In the genomic region with DNA sequence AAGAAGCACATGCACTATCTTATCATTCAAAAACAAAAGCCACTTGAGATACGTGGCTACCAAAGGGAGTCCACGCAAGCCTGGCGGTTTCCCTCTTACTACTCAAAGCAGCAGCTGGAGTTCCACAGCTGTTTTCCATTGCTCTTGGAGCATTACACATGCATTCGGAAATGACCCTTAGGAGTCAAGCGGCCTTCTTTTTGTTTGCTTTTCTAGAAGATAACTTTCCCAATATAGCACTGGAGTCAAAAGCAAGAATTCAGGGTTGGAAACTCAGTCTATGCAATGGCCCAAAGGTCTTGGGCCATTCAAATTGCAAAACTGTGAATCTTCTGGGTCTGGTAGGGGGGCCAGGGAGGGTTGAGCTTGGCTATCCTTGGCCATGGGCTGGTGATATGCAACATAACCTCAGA, we compare ENCODE assay signal across 18 cellular contexts.
A peak's percentile ranks its signal among the peaks of the same experiment; 100 is the strongest.
DNase-seq lines count a peak whose midpoint lies in the region; ATAC-seq and TF ChIP-seq lines count a peak whose summit lies in the region.
"Had no signal": no experiment of that assay in that cellular context is flagged by ENCODE, and none has a peak within 500 bp of the region (broad histone marks: within the 10 kb centered on the region; RNA-seq: fewer than 3 reads in every experiment).

No MANE protein-coding gene starts in this region.

- 74% methylated on average over 5 of the region's 5 CpGs for WGBS in esophagus muscularis mucosa
- 36% methylated on average over 5 of the region's 5 CpGs for WGBS in right cardiac atrium

- peaks cover 0 to 7% (median 4%) of the 10 kb centered on the region in 4 donors for H3K9me3 ChIP-seq in esophagus muscularis mucosa
- H3K9me3 ChIP-seq in right cardiac atrium (ENCODE audit: control insufficient read depth, low read length), result no peaks in the 10 kb centered on the region
- peaks cover 0 to 3% of the 10 kb centered on the region in 2 donors for H3K9me3 ChIP-seq in breast epithelium

- ATAC-seq in right cardiac atrium (peak; percentile 92 to 93), HG03457 (IDR thresholded peaks at IDR 0.05; ENCODE audit: unreplicated experiment) (no peak)
- ATAC-seq: activated CD4-positive, CD25-positive, alpha-beta regulatory T cell treated with anti-CD3 and anti-CD28 coated beads, Interleukin-2, amount 50 U/mL, for 24 hours had no signal

- no peaks in the 10 kb centered on the region for H3K36me3 ChIP-seq in esophagus muscularis mucosa
- H3K36me3 ChIP-seq in breast epithelium, result no peaks in the 10 kb centered on the region

- intact Hi-C loops in esophagus muscularis mucosa (cut with DNase I), result no loop called here
- intact Hi-C loops in right cardiac atrium (cut with DNase I), result no loop called here
- intact Hi-C loops in breast epithelium (cut with DNase I; ENCODE audit: low total_unique reads), result no loop called here

- DNase-seq in EH (ENCODE audit: low read depth) (peak; percentile 56), esophagus muscularis mucosa (ENCODE audit: extremely low spot score) (peak; percentile 62), right cardiac atrium (peak; percentile 62 to 79 (median 76)), putamen (ENCODE audit: low spot score) (peak; percentile 18), breast epithelium (ENCODE audit: low spot score in 2 of 2) (no peak), NCI-H187 (lab: John Stamatoyannopoulos, UW) (no peak), GM20000 (ENCODE audit: low spot score) (no peak)
- DNase-seq: activated effector memory CD4-positive, alpha-beta T cell treated with Interleukin-2 at 50 U/mL for 16 hours; dorsolateral prefrontal cortex; H9; NCI-H1930; NCI-H510A treated with DMSO at 0.1 percent for 48 hours; nephron progenitor cell; retina; SIG-M5; stimulated activated CD4-positive, alpha-beta T cell treated with anti-CD3 and anti-CD28 coated beads, Interleukin-2, amount 100 ng/mL, for 24 hours had no signal

- H3K4me1 ChIP-seq in esophagus muscularis mucosa (peaks cover 0 to 4% (median 0%) of the 10 kb centered on the region in 4 donors), right cardiac atrium (ENCODE audit: control insufficient read depth, insufficient read depth, low read length) (no peaks in the 10 kb centered on the region), breast epithelium (no peaks in the 10 kb centered on the region)

- H3K27ac ChIP-seq in esophagus muscularis mucosa (replicated peaks in 1 of 4) (no peak overlapping the region), right cardiac atrium (ENCODE audit: low read length) (no peak overlapping the region), breast epithelium (peak overlapping the region in 1 of 2 donors; percentile 58)
- H3K27ac ChIP-seq: dorsolateral prefrontal cortex had no signal

- TF ChIP-seq CTCF in esophagus muscularis mucosa (IDR thresholded peaks at IDR 0.05) (no peak), breast epithelium (IDR thresholded peaks at IDR 0.05) (no peak), GM20000 (IDR thresholded peaks at IDR 0.05; ENCODE audit: extremely low read depth, missing control alignments) (no peak)

- TF ChIP-seq POLR2A in esophagus muscularis mucosa (IDR thresholded peaks at IDR 0.05; ENCODE audit: low read depth) (no peak), breast epithelium (IDR thresholded peaks at IDR 0.05) (no peak)

- H3K4me3 ChIP-seq in esophagus muscularis mucosa, result no peak overlapping the region
- no peak overlapping the region for H3K4me3 ChIP-seq in right cardiac atrium (ENCODE audit: low read length)
- H3K4me3 ChIP-seq in breast epithelium, result no peak overlapping the region
- H3K4me3 ChIP-seq: dorsolateral prefrontal cortex had no signal

- TF ChIP-seq EP300 in esophagus muscularis mucosa (IDR thresholded peaks at IDR 0.05), result no peak

- no peaks in the 10 kb centered on the region for H3K27me3 ChIP-seq in esophagus muscularis mucosa
- H3K27me3 ChIP-seq in right cardiac atrium (ENCODE audit: control insufficient read depth, insufficient read depth), result no peaks in the 10 kb centered on the region
- H3K27me3 ChIP-seq in breast epithelium, result no peaks in the 10 kb centered on the region
- H3K27me3 ChIP-seq: dorsolateral prefrontal cortex had no signal

Comparison
In these comparisons a context has a peak if more than half of its experiments do, and no peak if none do; other contexts are left out.
1. DNase-seq: peak in EH (single experiment), esophagus muscularis mucosa (single experiment), right cardiac atrium (3 of 3) and putamen (single experiment); none in breast epithelium (0 of 2), NCI-H187 (0 of 2) and GM20000 (single experiment).